Comparison of ENCODE assay signal across 8 cellular contexts in the genomic region with DNA sequence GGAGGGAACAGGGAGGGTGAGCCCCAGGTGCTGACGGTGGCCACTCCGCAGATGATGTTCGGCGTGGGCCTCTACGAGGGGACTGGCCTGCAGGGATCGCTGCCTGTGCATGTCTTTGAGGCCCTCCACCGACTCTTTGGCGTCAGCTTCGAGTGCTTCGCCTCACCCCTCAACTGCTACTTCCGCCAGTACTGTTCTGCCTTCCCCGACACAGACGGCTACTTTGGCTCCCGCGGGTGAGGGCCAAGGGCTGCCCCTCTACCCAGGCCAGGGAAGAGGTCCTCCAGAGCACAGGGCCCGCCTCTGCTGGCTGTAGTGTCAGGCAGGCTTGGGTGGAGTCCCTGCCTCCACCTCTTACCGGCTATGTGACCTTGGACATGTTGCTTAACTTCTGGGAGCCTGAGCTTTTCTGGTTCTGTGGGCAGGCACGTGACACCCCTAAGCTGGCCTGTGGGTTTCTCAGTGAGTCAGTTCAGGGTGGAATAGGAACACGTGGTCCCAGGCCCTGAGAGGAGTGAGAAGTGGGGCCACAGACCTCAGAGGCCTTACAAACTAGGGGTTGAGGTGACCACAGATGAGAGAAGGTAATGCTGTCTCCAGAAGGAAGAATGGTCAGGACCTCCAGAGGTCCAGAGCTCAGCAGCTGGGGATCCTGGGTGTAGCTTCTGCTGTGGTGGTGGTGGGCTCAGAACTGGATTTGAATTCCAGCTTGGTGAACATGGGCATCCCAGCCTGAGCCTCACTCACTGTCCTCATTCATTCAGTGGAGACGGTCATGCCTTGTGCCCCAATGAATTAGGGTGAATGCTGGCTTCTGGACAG. TPM values are rescaled to one million over a fixed set of nuclear protein-coding genes. Genes with fewer than 3 reads are reported as not detected.
A peak's percentile ranks its signal among the peaks of the same experiment; 100 is the strongest.
DNase-seq lines count a peak whose midpoint lies in the region; ATAC-seq, FAIRE-seq and TF ChIP-seq lines count a peak whose summit lies in the region.

No MANE protein-coding gene starts in this region.

- no peaks in the 10 kb centered on the region for H3K9me3 ChIP-seq in HepG2 (ENCODE audit: low read length)
- no peaks in the 10 kb centered on the region for H3K9me3 ChIP-seq in upper lobe of right lung
- H3K9me3 ChIP-seq in SJCRH30 (replicated peaks), result no peaks in the 10 kb centered on the region

- peak; percentile 83 for ATAC-seq in HepG2
- peak; percentile 76 for ATAC-seq in upper lobe of right lung

- peak overlapping the region; percentile 5; the same call in 1 of the 2 replicates for H3K4me2 ChIP-seq in HepG2 (ENCODE audit: low read depth, low read length)

- FAIRE-seq in HepG2 (lab: Jason Lieb, UNC), result peak; percentile 99

- H3K4me1 ChIP-seq in HepG2 (ENCODE audit: insufficient read depth, low read length) (peaks cover 30% of the 10 kb centered on the region), upper lobe of right lung (no peaks in the 10 kb centered on the region), SJCRH30 (peaks cover 11% of the 10 kb centered on the region)

- in situ Hi-C loops in HepG2 (cut with HindIII; ENCODE audit: extremely low pct_ligation_motif_present, low pct_unique_long_range_greater_than_20kb), result loop anchor here (5.0 kb wide), 1 partner anchor 119 kb away; the partner anchor contains the start of gene TNNC2

- intact Hi-C loops in HepG2 (cut with micrococcal nuclease; ENCODE audit: unreplicated experiment) (loop anchor here (1.0 kb wide), 1 partner anchor 56 kb away; no protein-coding TSS in a partner anchor), upper lobe of right lung (cut with DNase I) (no loop called here)

- CTCF ChIA-PET in activated naive CD4-positive, alpha-beta T cell treated with anti-CD3 and anti-CD28 coated beads, Interleukin-2, amount 10 ng/mL, durations not matched to agents 7 days and 5 days (lab: Charles Lee), result interaction anchor here (1.4 to 2.3 kb wide), 3 partner anchors 9 to 23 kb away, joined by 3 to 9 read pairs (median 4); no protein-coding TSS in a partner anchor
- CTCF ChIA-PET in HepG2 (lab: Yijun Ruan, JAX; ENCODE audit: low intra/inter-chr PET ratio, low total read pairs), result interaction anchor here (1.4 kb wide), 1 partner anchor 13 kb away, joined by 3 read pairs; no protein-coding TSS in a partner anchor

- DNase-seq in activated naive CD4-positive, alpha-beta T cell treated with anti-CD3 and anti-CD28 coated beads, Interleukin-2, amount 10 ng/mL, durations not matched to agents 7 days and 5 days, result no peak
- no peak for DNase-seq in activated naive CD4-positive, alpha-beta T cell treated with anti-CD3 and anti-CD28 coated beads, Interleukin-2, amount 50 U/mL, for 16 hours
- DNase-seq in HepG2 (ENCODE audit: low spot score), result peak; percentile 97
- DNase-seq in upper lobe of right lung, result peak; percentile 76
- no peak for DNase-seq in SJCRH30
- DNase-seq in NCI-H2081 (lab: John Stamatoyannopoulos, UW), result no peak
- DNase-seq in NCI-H2107 (lab: John Stamatoyannopoulos, UW), result no peak

- no peak overlapping the region for H2AFZ ChIP-seq in HepG2 (ENCODE audit: low read length)

- peak; percentile 12; the same call in 1 of the 2 replicates for TF ChIP-seq RAD21 in HepG2 (CRISPR knock-in tag; IDR thresholded peaks at IDR 0.05)

- H3K36me3 ChIP-seq in HepG2 (replicated peaks in 1 of 2; ENCODE audit: control insufficient read depth in 1 of 2, insufficient read depth in 2 of 2, low read length in 2 of 2) (peaks cover 50 to 78% of the 10 kb centered on the region in 2 experiments), upper lobe of right lung (peaks cover 99% of the 10 kb centered on the region), SJCRH30 (peaks cover 76% of the 10 kb centered on the region)

- peaks cover 2% of the 10 kb centered on the region for H3K4me1 Mint-ChIP-seq in activated naive CD4-positive, alpha-beta T cell treated with anti-CD3 and anti-CD28 coated beads, Interleukin-2, amount 10 ng/mL, durations not matched to agents 7 days and 5 days
- peaks cover 11% of the 10 kb centered on the region for H3K4me1 Mint-ChIP-seq in activated naive CD8-positive, alpha-beta T cell (ENCODE audit: low read depth)

- H3K36me3 Mint-ChIP-seq in activated naive CD4-positive, alpha-beta T cell treated with anti-CD3 and anti-CD28 coated beads, Interleukin-2, amount 10 ng/mL, durations not matched to agents 7 days and 5 days, result peaks cover 59% of the 10 kb centered on the region
- peaks cover 7% of the 10 kb centered on the region for H3K36me3 Mint-ChIP-seq in activated naive CD8-positive, alpha-beta T cell

- H3K9ac ChIP-seq in HepG2 (ENCODE audit: insufficient read depth, low read depth, low read length), result peak overlapping the region; percentile 47

- WGBS in HepG2 (ENCODE audit: low lambda C conversion rate), result 56% methylated on average over 20 of the region's 20 CpGs

- TF ChIP-seq EP300 in HepG2 (IDR thresholded peaks at IDR 0.05; ENCODE audit: low read depth in 2 of 2, low read length in 2 of 2) (peak; percentile 64 to 80; a peak in 3 of 4 replicates), HepG2 (CRISPR knock-in tag; IDR thresholded peaks at IDR 0.05; ENCODE audit: borderline replicate concordance) (peak; percentile 81)

- H3K9me3 Mint-ChIP-seq in activated naive CD4-positive, alpha-beta T cell treated with anti-CD3 and anti-CD28 coated beads, Interleukin-2, amount 10 ng/mL, durations not matched to agents 7 days and 5 days, result no peaks in the 10 kb centered on the region
- H3K9me3 Mint-ChIP-seq in activated naive CD8-positive, alpha-beta T cell (ENCODE audit: low read depth), result no peaks in the 10 kb centered on the region

- POLR2A ChIA-PET in HepG2 (lab: Yijun Ruan, JAX), result interaction anchor here (0.8 to 7.7 kb wide), 24 partner anchors 11 to 602 kb away, joined by 3 to 201 read pairs (median 6); partner anchors contain the start of genes CTSA, DNTTIP1, NEURL2 and PCIF1

- no peaks in the 10 kb centered on the region for H3K79me2 ChIP-seq in HepG2 (ENCODE audit: insufficient read depth, low read length)

- no TSS peak for BruUV-seq in HepG2 (replicated peaks; lab: Mats Ljungman, UMichigan)

- no peaks in the 10 kb centered on the region for H3K27me3 ChIP-seq in HepG2 (ENCODE audit: control insufficient read depth in 1 of 2, insufficient read depth in 2 of 2, low read length in 2 of 2)
- H3K27me3 ChIP-seq in upper lobe of right lung, result no peaks in the 10 kb centered on the region
- no peaks in the 10 kb centered on the region for H3K27me3 ChIP-seq in SJCRH30

- no peak overlapping the region for H3K4me3 ChIP-seq in HepG2 (replicated peaks in 1 of 3; ENCODE audit: insufficient read depth in 1 of 3, low read depth in 2 of 3, low read length in 3 of 3)
- no peak overlapping the region for H3K4me3 ChIP-seq in upper lobe of right lung
- no peak overlapping the region for H3K4me3 ChIP-seq in SJCRH30

- peak overlapping the region; percentile 61 for H3K27ac Mint-ChIP-seq in activated naive CD4-positive, alpha-beta T cell treated with anti-CD3 and anti-CD28 coated beads, Interleukin-2, amount 10 ng/mL, durations not matched to agents 7 days and 5 days
- H3K27ac Mint-ChIP-seq in activated naive CD8-positive, alpha-beta T cell, result peak overlapping the region; percentile 64

- no peak overlapping the region for H3K4me3 Mint-ChIP-seq in activated naive CD4-positive, alpha-beta T cell treated with anti-CD3 and anti-CD28 coated beads, Interleukin-2, amount 10 ng/mL, durations not matched to agents 7 days and 5 days
- H3K4me3 Mint-ChIP-seq in activated naive CD8-positive, alpha-beta T cell, result no peak overlapping the region

- no peaks in the 10 kb centered on the region for H3K27me3 Mint-ChIP-seq in activated naive CD4-positive, alpha-beta T cell treated with anti-CD3 and anti-CD28 coated beads, Interleukin-2, amount 10 ng/mL, durations not matched to agents 7 days and 5 days
- H3K27me3 Mint-ChIP-seq in activated naive CD8-positive, alpha-beta T cell, result no peaks in the 10 kb centered on the region

- TF ChIP-seq CTCF in HepG2 (CRISPR knock-in tag; IDR thresholded peaks at IDR 0.05) (peak; percentile 46), upper lobe of right lung (IDR thresholded peaks at IDR 0.05) (no peak)

- H3K27ac ChIP-seq in HepG2 (ENCODE audit: extremely low read length, insufficient read depth, low read length), result peak overlapping the region; percentile 65
- H3K27ac ChIP-seq in upper lobe of right lung, result peak overlapping the region; percentile 47
- no peak overlapping the region for H3K27ac ChIP-seq in SJCRH30

- no peaks in the 10 kb centered on the region for H4K20me1 ChIP-seq in HepG2 (ENCODE audit: insufficient read depth, low read length)

- peak; percentile 2 to 37; a peak in 2 of 4 replicates for TF ChIP-seq POLR2A in HepG2 (IDR thresholded peaks at IDR 0.05; ENCODE audit: insufficient read depth in 1 of 2, low read depth in 2 of 2, low read length in 2 of 2)

RNA-seq across cellular contexts. Expression of gene PCIF1, which starts 11.9 kb away (rescaled TPM):
- total RNA-seq in HepG2 (2016; rRNA removed; fragmentation: Illumina TruSeq; extraction: Trizol) (18.5 and 20.9 TPM in 2 replicates), upper lobe of right lung (43.1 TPM)
- total RNA-seq in HepG2 (2016; cell fraction: cytosol; rRNA removed; fragmentation: Illumina TruSeq; extraction: Trizol; ENCODE audit: low read depth), result 30.2 and 42.6 TPM in 2 replicates
- 17.6 and 21.4 TPM in 2 replicates for total RNA-seq in HepG2 (2016; cell fraction: insoluble cytoplasmic fraction; rRNA removed; fragmentation: Illumina TruSeq; extraction: Trizol)
- 35.4 and 44.6 TPM in 2 replicates for total RNA-seq in HepG2 (2016; cell fraction: membrane; rRNA removed; fragmentation: Illumina TruSeq; extraction: Trizol)
- 19.3 and 21.9 TPM in 2 replicates for total RNA-seq in HepG2 (2016; cell fraction: nucleus; rRNA removed; fragmentation: Illumina TruSeq; extraction: Trizol)
- 21.6 and 24.4 TPM in 2 replicates for polyA plus RNA-seq in HepG2 (2011; rRNA removed)
- polyA plus RNA-seq in HepG2 (2011; cell fraction: cytosol; rRNA removed), result 19.5 and 26.1 TPM in 2 replicates
- polyA plus RNA-seq in HepG2 (2011; cell fraction: nucleus; rRNA removed), result 38.0 and 44.1 TPM in 2 replicates
- 22.9 and 30.3 TPM in 2 replicates for polyA plus RNA-seq in HepG2 (2012)
- 41.4 and 54.3 TPM in 2 replicates for polyA plus RNA-seq in HepG2 (2016; cell fraction: cytosol; fragmentation: Illumina TruSeq; extraction: Trizol; ENCODE audit: low read depth)
- 27.4 and 35.6 TPM in 2 replicates for polyA plus RNA-seq in HepG2 (2016; cell fraction: insoluble cytoplasmic fraction; fragmentation: Illumina TruSeq; extraction: Trizol; ENCODE audit: low read depth)
- 51.1 and 55.4 TPM in 2 replicates for polyA plus RNA-seq in HepG2 (2016; cell fraction: membrane; fragmentation: Illumina TruSeq; extraction: Trizol; ENCODE audit: low read depth)
- polyA plus RNA-seq in HepG2 (2016; cell fraction: nucleus; fragmentation: Illumina TruSeq; extraction: Trizol; ENCODE audit: insufficient read depth, low read depth), result 35.5 and 37.2 TPM in 2 replicates
- polyA minus RNA-seq in HepG2 (2011; rRNA and poly(A)+ RNA removed; ENCODE audit: low replicate concordance), result 40.1 and 74.5 TPM in 2 replicates
- polyA minus RNA-seq in HepG2 (2011; cell fraction: cytosol; rRNA and poly(A)+ RNA removed), result 19.4 and 24.4 TPM in 2 replicates
- 55.2 and 63.6 TPM in 2 replicates for polyA minus RNA-seq in HepG2 (2011; cell fraction: nucleus; rRNA and poly(A)+ RNA removed)
- total RNA-seq in SJCRH30 (2014; rRNA removed; shearing (Covaris generic)), result 20.6 and 21.7 TPM in 2 replicates

RNA-seq across cellular contexts. Expression of gene ZNF335, which starts 25.6 kb away (rescaled TPM):
- total RNA-seq in HepG2 (2016; rRNA removed; fragmentation: Illumina TruSeq; extraction: Trizol) (6.0 and 13.7 TPM in 2 replicates), upper lobe of right lung (19.1 TPM)
- total RNA-seq in HepG2 (2016; cell fraction: cytosol; rRNA removed; fragmentation: Illumina TruSeq; extraction: Trizol; ENCODE audit: low read depth), result 4.5 and 4.7 TPM in 2 replicates
- total RNA-seq in HepG2 (2016; cell fraction: insoluble cytoplasmic fraction; rRNA removed; fragmentation: Illumina TruSeq; extraction: Trizol), result 5.0 and 12.7 TPM in 2 replicates
- 6.7 and 7.0 TPM in 2 replicates for total RNA-seq in HepG2 (2016; cell fraction: membrane; rRNA removed; fragmentation: Illumina TruSeq; extraction: Trizol)
- 18.8 and 22.0 TPM in 2 replicates for total RNA-seq in HepG2 (2016; cell fraction: nucleus; rRNA removed; fragmentation: Illumina TruSeq; extraction: Trizol)
- 9.7 and 12.3 TPM in 2 replicates for polyA plus RNA-seq in HepG2 (2011; rRNA removed)
- 3.3 and 4.6 TPM in 2 replicates for polyA plus RNA-seq in HepG2 (2011; cell fraction: cytosol; rRNA removed)
- polyA plus RNA-seq in HepG2 (2011; cell fraction: nucleus; rRNA removed), result 62.4 and 81.3 TPM in 2 replicates
- 5.7 and 8.0 TPM in 2 replicates for polyA plus RNA-seq in HepG2 (2012)
- 1.5 TPM in 2 replicates for polyA plus RNA-seq in HepG2 (2016; cell fraction: cytosol; fragmentation: Illumina TruSeq; extraction: Trizol; ENCODE audit: low read depth)
- polyA plus RNA-seq in HepG2 (2016; cell fraction: insoluble cytoplasmic fraction; fragmentation: Illumina TruSeq; extraction: Trizol; ENCODE audit: low read depth), result 5.1 and 7.0 TPM in 2 replicates
- polyA plus RNA-seq in HepG2 (2016; cell fraction: membrane; fragmentation: Illumina TruSeq; extraction: Trizol; ENCODE audit: low read depth), result 2.9 and 3.1 TPM in 2 replicates
- polyA plus RNA-seq in HepG2 (2016; cell fraction: nucleus; fragmentation: Illumina TruSeq; extraction: Trizol; ENCODE audit: insufficient read depth, low read depth), result 40.5 and 45.7 TPM in 2 replicates
- polyA minus RNA-seq in HepG2 (2011; rRNA and poly(A)+ RNA removed; ENCODE audit: low replicate concordance), result 32.3 and 35.8 TPM in 2 replicates
- 3.4 and 4.0 TPM in 2 replicates for polyA minus RNA-seq in HepG2 (2011; cell fraction: cytosol; rRNA and poly(A)+ RNA removed)
- polyA minus RNA-seq in HepG2 (2011; cell fraction: nucleus; rRNA and poly(A)+ RNA removed), result 42.4 and 45.0 TPM in 2 replicates
- 12.5 and 14.2 TPM in 2 replicates for total RNA-seq in SJCRH30 (2014; rRNA removed; shearing (Covaris generic))

RNA-seq across cellular contexts. Expression of gene PLTP, which starts 34.4 kb away (rescaled TPM):
- total RNA-seq in HepG2 (2016; rRNA removed; fragmentation: Illumina TruSeq; extraction: Trizol), result 7.0 and 16.9 TPM in 2 replicates
- total RNA-seq in HepG2 (2016; cell fraction: cytosol; rRNA removed; fragmentation: Illumina TruSeq; extraction: Trizol; ENCODE audit: low read depth), result 3.6 and 5.4 TPM in 2 replicates
- total RNA-seq in HepG2 (2016; cell fraction: insoluble cytoplasmic fraction; rRNA removed; fragmentation: Illumina TruSeq; extraction: Trizol), result 5.7 and 18.2 TPM in 2 replicates
- 6.1 and 6.9 TPM in 2 replicates for total RNA-seq in HepG2 (2016; cell fraction: membrane; rRNA removed; fragmentation: Illumina TruSeq; extraction: Trizol)
- total RNA-seq in HepG2 (2016; cell fraction: nucleus; rRNA removed; fragmentation: Illumina TruSeq; extraction: Trizol), result 18.3 and 22.2 TPM in 2 replicates
- polyA plus RNA-seq in HepG2 (2011; rRNA removed), result 28.6 and 30.7 TPM in 2 replicates
- 26.4 and 36.2 TPM in 2 replicates for polyA plus RNA-seq in HepG2 (2011; cell fraction: cytosol; rRNA removed)
- 25.4 and 33.0 TPM in 2 replicates for polyA plus RNA-seq in HepG2 (2011; cell fraction: nucleus; rRNA removed)
- 13.5 and 20.7 TPM in 2 replicates for polyA plus RNA-seq in HepG2 (2012)
- polyA plus RNA-seq in HepG2 (2016; cell fraction: cytosol; fragmentation: Illumina TruSeq; extraction: Trizol; ENCODE audit: low read depth), result 6.3 and 6.9 TPM in 2 replicates
- polyA plus RNA-seq in HepG2 (2016; cell fraction: insoluble cytoplasmic fraction; fragmentation: Illumina TruSeq; extraction: Trizol; ENCODE audit: low read depth), result 7.2 and 10.5 TPM in 2 replicates
- 7.7 and 8.9 TPM in 2 replicates for polyA plus RNA-seq in HepG2 (2016; cell fraction: membrane; fragmentation: Illumina TruSeq; extraction: Trizol; ENCODE audit: low read depth)
- polyA plus RNA-seq in HepG2 (2016; cell fraction: nucleus; fragmentation: Illumina TruSeq; extraction: Trizol; ENCODE audit: insufficient read depth, low read depth), result 31.7 and 37.7 TPM in 2 replicates
- polyA minus RNA-seq in HepG2 (2011; rRNA and poly(A)+ RNA removed; ENCODE audit: low replicate concordance), result 3.3 and 51.4 TPM in 2 replicates
- polyA minus RNA-seq in HepG2 (2011; cell fraction: cytosol; rRNA and poly(A)+ RNA removed), result 17.1 and 20.1 TPM in 2 replicates
- polyA minus RNA-seq in HepG2 (2011; cell fraction: nucleus; rRNA and poly(A)+ RNA removed), result 8.1 and 10.7 TPM in 2 replicates
- 65.9 TPM for total RNA-seq in upper lobe of right lung
- 14.5 and 15.6 TPM in 2 replicates for total RNA-seq in SJCRH30 (2014; rRNA removed; shearing (Covaris generic))

RNA-seq across cellular contexts. Expression of gene CTSA, which starts 55.2 kb away (rescaled TPM):
- total RNA-seq in HepG2 (2016; rRNA removed; fragmentation: Illumina TruSeq; extraction: Trizol) (63.8 and 202 TPM in 2 replicates), upper lobe of right lung (164 TPM)
- 83.9 and 87.3 TPM in 2 replicates for total RNA-seq in HepG2 (2016; cell fraction: cytosol; rRNA removed; fragmentation: Illumina TruSeq; extraction: Trizol; ENCODE audit: low read depth)
- total RNA-seq in HepG2 (2016; cell fraction: insoluble cytoplasmic fraction; rRNA removed; fragmentation: Illumina TruSeq; extraction: Trizol), result 57.2 and 212 TPM in 2 replicates
- total RNA-seq in HepG2 (2016; cell fraction: membrane; rRNA removed; fragmentation: Illumina TruSeq; extraction: Trizol), result 50.4 and 53.1 TPM in 2 replicates
- total RNA-seq in HepG2 (2016; cell fraction: nucleus; rRNA removed; fragmentation: Illumina TruSeq; extraction: Trizol), result 213 and 263 TPM in 2 replicates
- polyA plus RNA-seq in HepG2 (2011; rRNA removed), result 222 and 231 TPM in 2 replicates
- 240 and 265 TPM in 2 replicates for polyA plus RNA-seq in HepG2 (2011; cell fraction: cytosol; rRNA removed)
- polyA plus RNA-seq in HepG2 (2011; cell fraction: nucleus; rRNA removed), result 851 and 910 TPM in 2 replicates
- polyA plus RNA-seq in HepG2 (2012), result 102 and 105 TPM in 2 replicates
- polyA plus RNA-seq in HepG2 (2016; cell fraction: cytosol; fragmentation: Illumina TruSeq; extraction: Trizol; ENCODE audit: low read depth), result 37.4 and 39.2 TPM in 2 replicates
- polyA plus RNA-seq in HepG2 (2016; cell fraction: insoluble cytoplasmic fraction; fragmentation: Illumina TruSeq; extraction: Trizol; ENCODE audit: low read depth), result 82.4 and 101 TPM in 2 replicates
- 45.6 and 51.6 TPM in 2 replicates for polyA plus RNA-seq in HepG2 (2016; cell fraction: membrane; fragmentation: Illumina TruSeq; extraction: Trizol; ENCODE audit: low read depth)
- polyA plus RNA-seq in HepG2 (2016; cell fraction: nucleus; fragmentation: Illumina TruSeq; extraction: Trizol; ENCODE audit: insufficient read depth, low read depth), result 573 and 587 TPM in 2 replicates
- polyA minus RNA-seq in HepG2 (2011; rRNA and poly(A)+ RNA removed; ENCODE audit: low replicate concordance), result 289 and 410 TPM in 2 replicates
- 109 and 118 TPM in 2 replicates for polyA minus RNA-seq in HepG2 (2011; cell fraction: cytosol; rRNA and poly(A)+ RNA removed)
- 292 and 323 TPM in 2 replicates for polyA minus RNA-seq in HepG2 (2011; cell fraction: nucleus; rRNA and poly(A)+ RNA removed)
- 85.2 and 91.4 TPM in 2 replicates for total RNA-seq in SJCRH30 (2014; rRNA removed; shearing (Covaris generic))

RNA-seq across cellular contexts. Expression of gene NEURL2, which starts 55.4 kb away (rescaled TPM):
- 4.1 and 9.7 TPM in 2 replicates for total RNA-seq in HepG2 (2016; rRNA removed; fragmentation: Illumina TruSeq; extraction: Trizol)
- 6.7 and 8.8 TPM in 2 replicates for total RNA-seq in HepG2 (2016; cell fraction: cytosol; rRNA removed; fragmentation: Illumina TruSeq; extraction: Trizol; ENCODE audit: low read depth)
- 6.0 and 9.5 TPM in 2 replicates for total RNA-seq in HepG2 (2016; cell fraction: insoluble cytoplasmic fraction; rRNA removed; fragmentation: Illumina TruSeq; extraction: Trizol)
- 7.3 and 9.1 TPM in 2 replicates for total RNA-seq in HepG2 (2016; cell fraction: membrane; rRNA removed; fragmentation: Illumina TruSeq; extraction: Trizol)
- 14.4 and 18.5 TPM in 2 replicates for total RNA-seq in HepG2 (2016; cell fraction: nucleus; rRNA removed; fragmentation: Illumina TruSeq; extraction: Trizol)
- 7.2 and 12.2 TPM in 2 replicates for polyA plus RNA-seq in HepG2 (2011; rRNA removed)
- polyA plus RNA-seq in HepG2 (2011; cell fraction: cytosol; rRNA removed), result 3.7 and 6.3 TPM in 2 replicates
- polyA plus RNA-seq in HepG2 (2011; cell fraction: nucleus; rRNA removed), result 57.9 and 58.9 TPM in 2 replicates
- polyA plus RNA-seq in HepG2 (2012), result 4.2 and 4.6 TPM in 2 replicates
- polyA plus RNA-seq in HepG2 (2016; cell fraction: cytosol; fragmentation: Illumina TruSeq; extraction: Trizol; ENCODE audit: low read depth), result 4.1 and 4.3 TPM in 2 replicates
- polyA plus RNA-seq in HepG2 (2016; cell fraction: insoluble cytoplasmic fraction; fragmentation: Illumina TruSeq; extraction: Trizol; ENCODE audit: low read depth), result 4.2 and 4.9 TPM in 2 replicates
- 3.9 and 4.0 TPM in 2 replicates for polyA plus RNA-seq in HepG2 (2016; cell fraction: membrane; fragmentation: Illumina TruSeq; extraction: Trizol; ENCODE audit: low read depth)
- polyA plus RNA-seq in HepG2 (2016; cell fraction: nucleus; fragmentation: Illumina TruSeq; extraction: Trizol; ENCODE audit: insufficient read depth, low read depth), result 18.5 and 19.4 TPM in 2 replicates
- polyA minus RNA-seq in HepG2 (2011; rRNA and poly(A)+ RNA removed; ENCODE audit: low replicate concordance), result 1.3 and 16.0 TPM in 2 replicates
- polyA minus RNA-seq in HepG2 (2011; cell fraction: cytosol; rRNA and poly(A)+ RNA removed), result 1.9 and 2.1 TPM in 2 replicates
- polyA minus RNA-seq in HepG2 (2011; cell fraction: nucleus; rRNA and poly(A)+ RNA removed), result 24.2 and 27.4 TPM in 2 replicates
- total RNA-seq in upper lobe of right lung, result 2.8 TPM
- 3.9 and 6.7 TPM in 2 replicates for total RNA-seq in SJCRH30 (2014; rRNA removed; shearing (Covaris generic))

Comparison
In these comparisons a context has a peak if more than half of its experiments do, and no peak if none do; other contexts are left out.
1. DNase-seq: peak in HepG2 (single experiment) and upper lobe of right lung (single experiment); none in activated naive CD4-positive, alpha-beta T cell treated with anti-CD3 and anti-CD28 coated beads, Interleukin-2, amount 10 ng/mL, durations not matched to agents 7 days and 5 days (single experiment), activated naive CD4-positive, alpha-beta T cell treated with anti-CD3 and anti-CD28 coated beads, Interleukin-2, amount 50 U/mL, for 16 hours (single experiment), SJCRH30 (0 of 2), NCI-H2081 (0 of 2) and NCI-H2107 (single experiment).